16 cellular contexts compared by ENCODE assay signal in genomic region chr1:217506878-217507277, GRCh38.
DNase-seq lines count a peak whose midpoint lies in the region; ATAC-seq and FAIRE-seq lines count a peak whose summit lies in the region.
"Had no signal": no experiment of that assay in that cellular context is flagged by ENCODE, and none has a peak within 500 bp of the region (broad histone marks: within the 10 kb centered on the region; RNA-seq: fewer than 3 reads in every experiment).

No MANE protein-coding gene starts in this region.

- ATAC-seq in activated CD8-positive, alpha-beta memory T cell treated with anti-CD3 and anti-CD28 coated beads, Interleukin-2, amount 10 ng/mL, durations not matched to agents 7 days and 5 days, result no peak
- ATAC-seq in HG03039 (IDR thresholded peaks at IDR 0.05; ENCODE audit: unreplicated experiment), result no peak
- ATAC-seq: K562 had no signal

- H3K4me1 Mint-ChIP-seq in activated CD8-positive, alpha-beta memory T cell treated with anti-CD3 and anti-CD28 coated beads, Interleukin-2, amount 10 ng/mL, durations not matched to agents 7 days and 5 days, result no peaks in the 10 kb centered on the region
- H3K4me1 Mint-ChIP-seq: activated CD4-positive, alpha-beta T cell treated with anti-CD3 and anti-CD28 coated beads, Interleukin-2, amount 10 ng/mL, durations not matched to agents 24 days and 14 days had no signal

- FAIRE-seq in urothelium cell line (lab: Jason Lieb, UNC), result no peak
- FAIRE-seq: K562 had no signal

- no peak overlapping the region for H3K4me3 Mint-ChIP-seq in activated CD8-positive, alpha-beta memory T cell treated with anti-CD3 and anti-CD28 coated beads, Interleukin-2, amount 10 ng/mL, durations not matched to agents 7 days and 5 days
- H3K4me3 Mint-ChIP-seq: activated CD4-positive, alpha-beta T cell treated with anti-CD3 and anti-CD28 coated beads, Interleukin-2, amount 10 ng/mL, durations not matched to agents 24 days and 14 days had no signal

- CTCF ChIA-PET in activated CD8-positive, alpha-beta memory T cell treated with anti-CD3 and anti-CD28 coated beads, Interleukin-2, amount 10 ng/mL, durations not matched to agents 7 days and 5 days (lab: Charles Lee), result no interaction called here

- peak overlapping the region; percentile 84 for H3K27ac ChIP-seq in epithelial cell of prostate
- H3K27ac ChIP-seq: spleen, suprapubic skin had no signal

- peaks cover 4% of the 10 kb centered on the region for H3K36me3 Mint-ChIP-seq in activated CD8-positive, alpha-beta memory T cell treated with anti-CD3 and anti-CD28 coated beads, Interleukin-2, amount 10 ng/mL, durations not matched to agents 7 days and 5 days

- peak; percentile 14 for DNase-seq in COR-L47 (lab: John Stamatoyannopoulos, UW)
- peak; percentile 67 for DNase-seq in HCEC 1CT
- peak; percentile 93 for DNase-seq in NCI-H69 (lab: John Stamatoyannopoulos, UW)
- DNase-seq in epithelial cell of prostate (ENCODE audit: low read depth, low spot score), result peak; percentile 89
- DNase-seq in RPMI8226, result no peak
- no peak for DNase-seq in activated CD8-positive, alpha-beta memory T cell treated with anti-CD3 and anti-CD28 coated beads, Interleukin-2, amount 10 ng/mL, durations not matched to agents 7 days and 5 days
- DNase-seq in urothelium cell line (ENCODE audit: low spot score), result no peak
- DNase-seq: activated CD4-positive, alpha-beta T cell treated with anti-CD3 and anti-CD28 coated beads, Interleukin-2, amount 10 ng/mL, durations not matched to agents 24 days and 14 days; activated effector memory CD4-positive, alpha-beta T cell treated with Interleukin-2 at 50 U/mL for 16 hours; effector CD8-positive, alpha-beta T cell; glutamatergic neuron; Right ventricle myocardium superior; spleen had no signal

- no peaks in the 10 kb centered on the region for H3K27me3 Mint-ChIP-seq in activated CD8-positive, alpha-beta memory T cell treated with anti-CD3 and anti-CD28 coated beads, Interleukin-2, amount 10 ng/mL, durations not matched to agents 7 days and 5 days
- H3K27me3 Mint-ChIP-seq: activated CD4-positive, alpha-beta T cell treated with anti-CD3 and anti-CD28 coated beads, Interleukin-2, amount 10 ng/mL, durations not matched to agents 24 days and 14 days had no signal

- no peaks in the 10 kb centered on the region for H3K9me3 Mint-ChIP-seq in activated CD8-positive, alpha-beta memory T cell treated with anti-CD3 and anti-CD28 coated beads, Interleukin-2, amount 10 ng/mL, durations not matched to agents 7 days and 5 days (ENCODE audit: low read depth)
- H3K9me3 Mint-ChIP-seq: activated CD4-positive, alpha-beta T cell treated with anti-CD3 and anti-CD28 coated beads, Interleukin-2, amount 10 ng/mL, durations not matched to agents 24 days and 14 days had no signal

- no peak overlapping the region for H3K27ac Mint-ChIP-seq in activated CD8-positive, alpha-beta memory T cell treated with anti-CD3 and anti-CD28 coated beads, Interleukin-2, amount 10 ng/mL, durations not matched to agents 7 days and 5 days
- H3K27ac Mint-ChIP-seq: activated CD4-positive, alpha-beta T cell treated with anti-CD3 and anti-CD28 coated beads, Interleukin-2, amount 10 ng/mL, durations not matched to agents 24 days and 14 days had no signal

Comparison
In these comparisons a context has a peak if more than half of its experiments do, and no peak if none do; other contexts are left out.
1. DNase-seq: peak in COR-L47 (single experiment), HCEC 1CT (single experiment), NCI-H69 (single experiment) and epithelial cell of prostate (single experiment); none in RPMI8226 (single experiment), activated CD8-positive, alpha-beta memory T cell treated with anti-CD3 and anti-CD28 coated beads, Interleukin-2, amount 10 ng/mL, durations not matched to agents 7 days and 5 days (single experiment) and urothelium cell line (single experiment).